ENCODE assay signal across 13 cellular contexts in the genomic region with DNA sequence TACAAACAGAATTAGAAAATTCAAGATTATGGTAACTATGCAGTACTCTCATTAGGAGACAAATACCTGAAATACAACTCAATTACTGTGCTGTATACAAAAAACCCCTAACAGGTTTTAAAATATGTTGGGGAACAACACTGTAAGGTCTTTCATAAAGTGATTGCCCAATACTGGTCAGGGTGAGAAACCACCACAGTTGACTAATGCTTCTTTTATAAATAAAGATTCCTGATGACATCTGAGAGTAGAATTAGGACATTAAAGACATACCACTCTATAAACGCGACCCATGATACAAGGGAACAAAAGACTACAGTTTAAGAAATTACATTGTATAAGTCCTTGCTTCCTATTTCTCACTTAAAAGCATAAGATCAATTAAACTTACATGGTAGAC. TPM values are rescaled to one million over a fixed set of nuclear protein-coding genes. Genes with fewer than 3 reads are reported as not detected.
A peak's percentile ranks its signal among the peaks of the same experiment; 100 is the strongest.
DNase-seq lines count a peak whose midpoint lies in the region; ATAC-seq and TF ChIP-seq lines count a peak whose summit lies in the region.
"Had no signal": no experiment of that assay in that cellular context is flagged by ENCODE, and none has a peak within 500 bp of the region (broad histone marks: within the 10 kb centered on the region; RNA-seq: fewer than 3 reads in every experiment).

No MANE protein-coding gene starts in this region.

- H3K4me3 Mint-ChIP-seq in activated CD4-positive, alpha-beta T cell treated with anti-CD3 and anti-CD28 coated beads for 36 hours = no peak overlapping the region
- H3K4me3 Mint-ChIP-seq in Caco-2 (ENCODE audit: unreplicated experiment) = no peak overlapping the region
- H3K4me3 Mint-ChIP-seq: natural killer cell had no signal

- WGBS in gastroesophageal sphincter (ENCODE audit: low coverage in 1 of 2), 2 donors = 77 to 85% methylated on average over 2 of the region's 2 CpGs
- WGBS in spleen, 5 donors = 39 to 79% (median 49%) methylated on average over 2 of the region's 2 CpGs

- H3K27me3 Mint-ChIP-seq in activated CD4-positive, alpha-beta T cell treated with anti-CD3 and anti-CD28 coated beads for 36 hours = no peaks in the 10 kb centered on the region
- no peaks in the 10 kb centered on the region for H3K27me3 Mint-ChIP-seq in Caco-2 (ENCODE audit: insufficient read depth, unreplicated experiment)

- H3K27ac Mint-ChIP-seq in activated CD4-positive, alpha-beta T cell treated with anti-CD3 and anti-CD28 coated beads for 36 hours = no peak overlapping the region
- H3K27ac Mint-ChIP-seq in Caco-2 (ENCODE audit: unreplicated experiment) = no peak overlapping the region
- H3K27ac Mint-ChIP-seq: natural killer cell had no signal

- TF ChIP-seq EP300 in gastroesophageal sphincter (IDR thresholded peaks at IDR 0.05) = no peak

- no peak for TF ChIP-seq POLR2A in gastroesophageal sphincter (IDR thresholded peaks at IDR 0.05)
- TF ChIP-seq POLR2A in spleen (IDR thresholded peaks at IDR 0.05) = no peak

- no peaks in the 10 kb centered on the region for H3K4me1 Mint-ChIP-seq in activated CD4-positive, alpha-beta T cell treated with anti-CD3 and anti-CD28 coated beads for 36 hours
- H3K4me1 Mint-ChIP-seq in Caco-2 (ENCODE audit: low read depth, unreplicated experiment) = no peaks in the 10 kb centered on the region

- H3K27me3 ChIP-seq in gastroesophageal sphincter (no peaks in the 10 kb centered on the region), spleen (replicated peaks in 1 of 7) (no peaks in the 10 kb centered on the region), Caco-2 (replicated peaks; ENCODE audit: control insufficient read depth, insufficient read depth, low read length) (no peaks in the 10 kb centered on the region)
- H3K27me3 ChIP-seq: stomach had no signal

- intact Hi-C loops in spleen (cut with DNase I; ENCODE audit: low total_unique reads) = no loop called here
- intact Hi-C loops in activated CD4-positive, alpha-beta T cell treated with anti-CD3 and anti-CD28 coated beads for 36 hours (cut with DNase I, micrococcal nuclease) = no loop called here
- intact Hi-C loops in Caco-2 (cut with micrococcal nuclease; ENCODE audit: unreplicated experiment) = no loop called here

- ATAC-seq in gastroesophageal sphincter = peak; percentile 51
- ATAC-seq in activated CD4-positive, alpha-beta T cell treated with anti-CD3 and anti-CD28 coated beads for 36 hours = no peak

- DNase-seq in HS-5 (ENCODE audit: low read depth) (peak; percentile 41), amniotic epithelial cell (ENCODE audit: low read depth) (peak; percentile 76), spleen (no peak), NCI-H187 treated with DMSO at 0.1 percent for 48 hours (lab: John Stamatoyannopoulos, UW) (no peak), Caco-2 (no peak)
- no peak for DNase-seq in activated CD4-positive, alpha-beta T cell treated with anti-CD3 and anti-CD28 coated beads for 36 hours
- DNase-seq in effector CD4-positive, alpha-beta T cell = no peak
- DNase-seq: activated CD4-positive, CD25-positive, alpha-beta regulatory T cell; cerebellar nuclear complex; natural killer cell; RPMI8226; stomach had no signal

- no peaks in the 10 kb centered on the region for H3K9me3 Mint-ChIP-seq in activated CD4-positive, alpha-beta T cell treated with anti-CD3 and anti-CD28 coated beads for 36 hours (ENCODE audit: low read depth)
- no peaks in the 10 kb centered on the region for H3K9me3 Mint-ChIP-seq in Caco-2 (ENCODE audit: unreplicated experiment)
- H3K9me3 Mint-ChIP-seq: natural killer cell had no signal

- H3K4me3 ChIP-seq in gastroesophageal sphincter (no peak overlapping the region), spleen (no peak overlapping the region), Caco-2 (ENCODE audit: low read depth, low read length) (no peak overlapping the region)
- H3K4me3 ChIP-seq: stomach had no signal

- POLR2A ChIA-PET in activated CD4-positive, alpha-beta T cell treated with anti-CD3 and anti-CD28 coated beads for 36 hours (lab: Charles Lee) = no interaction called here
- POLR2A ChIA-PET in Caco-2 (lab: Charles Lee) = no interaction called here

- no peak for TF ChIP-seq CTCF in gastroesophageal sphincter (IDR thresholded peaks at IDR 0.05)
- no peak for TF ChIP-seq CTCF in spleen (IDR thresholded peaks at IDR 0.05 in 8 of 11, conservative IDR thresholded peaks at IDR 0.05 in 3 of 11)
- no peak for TF ChIP-seq CTCF in Caco-2 (IDR thresholded peaks at IDR 0.05; ENCODE audit: insufficient read depth in 1 of 2, low read depth in 1 of 2, low read length in 1 of 2, severe bottlenecking in 1 of 2, unreplicated experiment in 1 of 2)

- H3K9me3 ChIP-seq in gastroesophageal sphincter (no peaks in the 10 kb centered on the region), spleen (no peaks in the 10 kb centered on the region), Caco-2 (no peaks in the 10 kb centered on the region)
- H3K9me3 ChIP-seq: stomach had no signal

- H3K4me1 ChIP-seq in gastroesophageal sphincter (no peaks in the 10 kb centered on the region), spleen (peaks cover 0 to 14% (median 4%) of the 10 kb centered on the region in 6 donors), Caco-2 (no peaks in the 10 kb centered on the region)

- peak overlapping the region in 1 of 4 donors; percentile 49 for H3K27ac ChIP-seq in gastroesophageal sphincter
- H3K27ac ChIP-seq in spleen = peak overlapping the region in 6 of 8 donors; percentile 27 to 66 (median 44)

- H3K36me3 ChIP-seq in gastroesophageal sphincter (no peaks in the 10 kb centered on the region), spleen (no peaks in the 10 kb centered on the region), Caco-2 (ENCODE audit: control insufficient read depth, insufficient read depth, low read length) (no peaks in the 10 kb centered on the region)
- H3K36me3 ChIP-seq: stomach had no signal

- CTCF ChIA-PET in activated CD4-positive, alpha-beta T cell treated with anti-CD3 and anti-CD28 coated beads for 36 hours (lab: Charles Lee) = no interaction called here
- CTCF ChIA-PET in Caco-2 (lab: Charles Lee) = no interaction called here

- no peaks in the 10 kb centered on the region for H3K36me3 Mint-ChIP-seq in activated CD4-positive, alpha-beta T cell treated with anti-CD3 and anti-CD28 coated beads for 36 hours (ENCODE audit: low read depth)
- no peaks in the 10 kb centered on the region for H3K36me3 Mint-ChIP-seq in Caco-2 (ENCODE audit: insufficient read depth, unreplicated experiment)
- H3K36me3 Mint-ChIP-seq: natural killer cell had no signal

- BruUV-seq in Caco-2 (replicated peaks; lab: Mats Ljungman, UMichigan) = no TSS peak

RNA-seq across cellular contexts. Expression of gene ZNF521, which starts 52.5 kb away (rescaled TPM):
- total RNA-seq in gastroesophageal sphincter = 10 to 100 TPM in 3 of 4 donors, 1 to 10 TPM in 1; 9.9 to 29.3 (median 13.4) TPM
- 100 to 1,000 TPM in 4 of 7 donors, 10 to 100 TPM in 3; 55.6 to 136 (median 104) TPM for total RNA-seq in spleen
- polyA plus RNA-seq in spleen = 1 to 10 TPM; 2.9 to 8.0 (median 3.3) TPM
- not detected for total RNA-seq in activated CD4-positive, alpha-beta T cell treated with anti-CD3 and anti-CD28 coated beads for 36 hours
- total RNA-seq in Caco-2 (2022) = 0.09 TPM in 1 of 2 replicates, not detected in the other

Comparison
In these comparisons a context has a peak if more than half of its experiments do, and no peak if none do; other contexts are left out.
1. DNase-seq: peak in HS-5 (single experiment) and amniotic epithelial cell (single experiment); none in spleen (single experiment), activated CD4-positive, alpha-beta T cell treated with anti-CD3 and anti-CD28 coated beads for 36 hours (single experiment), NCI-H187 treated with DMSO at 0.1 percent for 48 hours (single experiment), Caco-2 (0 of 2) and effector CD4-positive, alpha-beta T cell (single experiment).